Comparison of ENCODE assay signal across 27 cellular contexts in the genomic region with DNA sequence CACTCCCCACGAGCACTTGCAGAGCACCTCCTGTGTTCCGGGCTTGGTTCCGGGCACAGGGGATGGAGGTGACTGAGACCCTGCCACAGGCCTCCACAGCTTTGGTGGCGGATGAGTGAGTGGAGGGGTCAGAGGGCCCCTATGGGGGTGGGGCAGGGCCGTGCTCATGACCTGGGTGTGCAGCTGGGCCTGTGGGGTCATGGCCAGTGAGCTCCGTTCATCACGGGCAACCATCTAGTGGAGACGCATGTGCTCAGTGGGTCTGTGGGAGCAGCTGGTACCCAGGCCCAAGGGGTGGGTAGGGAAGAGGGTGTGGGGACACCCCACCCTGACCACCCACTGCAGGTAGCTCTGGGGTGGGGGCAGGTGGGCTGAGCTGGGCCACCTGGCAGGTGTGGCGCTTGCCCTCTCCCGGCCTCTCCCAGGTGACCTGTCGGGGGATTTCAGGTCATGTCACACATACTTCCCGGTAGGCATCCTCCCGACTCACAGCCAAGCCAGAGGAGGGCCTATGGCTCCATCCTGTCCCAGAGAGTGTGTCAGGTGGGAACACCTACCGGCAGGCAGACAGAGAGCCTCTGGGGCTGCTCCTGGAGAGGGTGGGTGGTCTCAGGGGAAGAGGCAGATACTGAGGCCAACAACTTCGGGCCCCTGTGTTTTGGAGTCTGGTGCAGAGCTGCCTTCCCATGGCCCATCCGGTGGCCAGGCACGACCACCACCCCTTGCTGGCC. TPM values are rescaled to one million over a fixed set of nuclear protein-coding genes. Genes with fewer than 3 reads are reported as not detected.
A peak's percentile ranks its signal among the peaks of the same experiment; 100 is the strongest.
DNase-seq lines count a peak whose midpoint lies in the region; ATAC-seq and TF ChIP-seq lines count a peak whose summit lies in the region.
"Had no signal": no experiment of that assay in that cellular context is flagged by ENCODE, and none has a peak within 500 bp of the region (broad histone marks: within the 10 kb centered on the region; RNA-seq: fewer than 3 reads in every experiment).

No MANE protein-coding gene starts in this region.

- H3K36me3 Mint-ChIP-seq in natural killer cell treated with Interleukin-12 subunit alpha and Interleukin-12 subunit beta and Interleukin-15 and Interleukin-18, amount 100 ng/mL, for 72 hours = no peaks in the 10 kb centered on the region
- H3K36me3 Mint-ChIP-seq in natural killer cell = no peaks in the 10 kb centered on the region
- no peaks in the 10 kb centered on the region for H3K36me3 Mint-ChIP-seq in WTC11
- H3K36me3 Mint-ChIP-seq in Calu3 (ENCODE audit: insufficient read depth, unreplicated experiment) = no peaks in the 10 kb centered on the region
- H3K36me3 Mint-ChIP-seq: CD4-positive, CD25-positive, alpha-beta regulatory T cell had no signal

- no peak for TF ChIP-seq POLR2A in ovary (IDR thresholded peaks at IDR 0.05)

- H3K4me3 ChIP-seq in ovary = no peak overlapping the region
- H3K4me3 ChIP-seq: cardiac muscle cell, esophagus squamous epithelium, left ventricle myocardium inferior, smooth muscle cell, testis had no signal

- no peak for TF ChIP-seq EP300 in ovary (IDR thresholded peaks at IDR 0.05)

- no peaks in the 10 kb centered on the region for H3K9me3 Mint-ChIP-seq in natural killer cell treated with Interleukin-12 subunit alpha and Interleukin-12 subunit beta and Interleukin-15 and Interleukin-18, amount 100 ng/mL, for 72 hours
- H3K9me3 Mint-ChIP-seq in natural killer cell (no peaks in the 10 kb centered on the region), WTC11 (no peaks in the 10 kb centered on the region), Calu3 (ENCODE audit: low read depth, unreplicated experiment) (no peaks in the 10 kb centered on the region)
- H3K9me3 Mint-ChIP-seq: activated CD8-positive, alpha-beta T cell treated with anti-CD3 and anti-CD28 coated beads for 36 hours; CD4-positive, CD25-positive, alpha-beta regulatory T cell had no signal

- 86 to 90% (median 86%) methylated on average over 17 of the region's 17 CpGs for WGBS in ovary, 3 donors

- H3K9me3 ChIP-seq in ovary = no peaks in the 10 kb centered on the region
- H3K9me3 ChIP-seq: esophagus squamous epithelium, left ventricle myocardium inferior, testis had no signal

- no peaks in the 10 kb centered on the region for H3K36me3 ChIP-seq in ovary
- H3K36me3 ChIP-seq: cardiac muscle cell, esophagus squamous epithelium, left ventricle myocardium inferior had no signal

- no peaks in the 10 kb centered on the region for H3K27me3 ChIP-seq in ovary
- H3K27me3 ChIP-seq: cardiac muscle cell, testis had no signal

- H3K27ac ChIP-seq in ovary = no peak overlapping the region
- H3K27ac ChIP-seq: cardiac muscle cell, esophagus squamous epithelium, left ventricle myocardium inferior, testis had no signal

- TF ChIP-seq CTCF in natural killer cell (IDR thresholded peaks at IDR 0.05) = no peak
- no peak for TF ChIP-seq CTCF in WTC11 (IDR thresholded peaks at IDR 0.05)
- TF ChIP-seq CTCF in ovary (IDR thresholded peaks at IDR 0.05) = no peak
- no peak for TF ChIP-seq CTCF in Calu3 (IDR thresholded peaks at IDR 0.05; ENCODE audit: unreplicated experiment)

- POLR2A ChIA-PET in WTC11 (lab: Charles Lee) = interaction anchor here (1.1 kb wide), 1 partner anchor 19 kb away, joined by 3 read pairs; no protein-coding TSS in a partner anchor

- H3K4me1 Mint-ChIP-seq in natural killer cell treated with Interleukin-12 subunit alpha and Interleukin-12 subunit beta and Interleukin-15 and Interleukin-18, amount 100 ng/mL, for 72 hours (ENCODE audit: low read depth in 2 of 2) = peaks cover 10 to 15% of the 10 kb centered on the region in 2 donors
- H3K4me1 Mint-ChIP-seq in natural killer cell (peaks cover 11 to 19% of the 10 kb centered on the region in 2 donors), WTC11 (peaks cover 46% of the 10 kb centered on the region), Calu3 (ENCODE audit: low read depth, unreplicated experiment) (peaks cover 26% of the 10 kb centered on the region)
- H3K4me1 Mint-ChIP-seq: CD4-positive, CD25-positive, alpha-beta regulatory T cell had no signal

- peaks cover 12 to 24% of the 10 kb centered on the region in 2 donors for H3K27me3 Mint-ChIP-seq in natural killer cell treated with Interleukin-12 subunit alpha and Interleukin-12 subunit beta and Interleukin-15 and Interleukin-18, amount 100 ng/mL, for 72 hours
- H3K27me3 Mint-ChIP-seq in natural killer cell (ENCODE audit: low read depth in 2 of 2) (peaks cover 38 to 43% of the 10 kb centered on the region in 2 donors), WTC11 (ENCODE audit: low read depth) (peaks cover 2% of the 10 kb centered on the region; the same call in 1 of the 2 replicates), Calu3 (ENCODE audit: unreplicated experiment) (peaks cover 12% of the 10 kb centered on the region)
- H3K27me3 Mint-ChIP-seq: activated CD8-positive, alpha-beta T cell treated with anti-CD3 and anti-CD28 coated beads for 36 hours; CD4-positive, CD25-positive, alpha-beta regulatory T cell had no signal

- no TSS peak for BruUV-seq in Calu3 (replicated peaks; lab: Mats Ljungman, UMichigan)

- peaks cover 10% of the 10 kb centered on the region for H3K4me1 ChIP-seq in ovary (ENCODE audit: insufficient read depth)

- no peak overlapping the region for H3K4me3 Mint-ChIP-seq in natural killer cell treated with Interleukin-12 subunit alpha and Interleukin-12 subunit beta and Interleukin-15 and Interleukin-18, amount 100 ng/mL, for 72 hours
- H3K4me3 Mint-ChIP-seq in natural killer cell (no peak overlapping the region), WTC11 (no peak overlapping the region), Calu3 (ENCODE audit: low read depth, unreplicated experiment) (no peak overlapping the region)
- H3K4me3 Mint-ChIP-seq: activated CD8-positive, alpha-beta T cell treated with anti-CD3 and anti-CD28 coated beads for 36 hours; CD4-positive, CD25-positive, alpha-beta regulatory T cell had no signal

- intact Hi-C loops in natural killer cell (cut with micrococcal nuclease) (loop anchor here (10.0 kb wide), 2 partner anchors 94 to 284 kb away; no protein-coding TSS in a partner anchor), ovary (cut with DNase I) (no loop called here), Calu3 (cut with micrococcal nuclease; ENCODE audit: unreplicated experiment) (no loop called here)

- peak; percentile 50 for DNase-seq in natural killer cell treated with Interleukin-12 subunit alpha and Interleukin-12 subunit beta and Interleukin-15 and Interleukin-18, amount 100 ng/mL, for 72 hours (ENCODE audit: low spot score)
- DNase-seq in natural killer cell (no peak), WTC11 (ENCODE audit: low spot score) (peak; percentile 7), ovary (peak in 3 of 5 donors; percentile 12 to 31 (median 13)), Calu3 (no peak), HPDE6-E6E7 (ENCODE audit: extremely low spot score) (no peak)
- DNase-seq: activated CD8-positive, alpha-beta T cell treated with anti-CD3 and anti-CD28 coated beads for 36 hours; activated naive CD4-positive, alpha-beta T cell; anterior cingulate cortex; CD4-positive, CD25-positive, alpha-beta regulatory T cell; DMS 273 treated with DMSO at 0.1 percent for 48 hours; esophagus squamous epithelium; hippocampal formation; NCI-H2029 treated with DMSO at 0.1 percent for 48 hours; NCI-H82; OCI-M1; SHP77 treated with DMSO at 0.1 percent for 48 hours; SW 1271; T1000 had no signal

- peak in 1 of 2 donors; percentile 15 for ATAC-seq in natural killer cell treated with Interleukin-12 subunit alpha and Interleukin-12 subunit beta and Interleukin-15 and Interleukin-18, amount 100 ng/mL, for 72 hours
- ATAC-seq in natural killer cell (no peak), WTC11 (no peak), HG03457 (IDR thresholded peaks at IDR 0.05; ENCODE audit: unreplicated experiment) (no peak)
- ATAC-seq: activated CD8-positive, alpha-beta T cell treated with anti-CD3 and anti-CD28 coated beads for 36 hours had no signal

- no peak overlapping the region for H3K27ac Mint-ChIP-seq in natural killer cell treated with Interleukin-12 subunit alpha and Interleukin-12 subunit beta and Interleukin-15 and Interleukin-18, amount 100 ng/mL, for 72 hours
- H3K27ac Mint-ChIP-seq in natural killer cell (no peak overlapping the region), WTC11 (peak overlapping the region; percentile 33; the same call in 1 of the 2 replicates), Calu3 (ENCODE audit: unreplicated experiment) (no peak overlapping the region)
- H3K27ac Mint-ChIP-seq: activated CD8-positive, alpha-beta T cell treated with anti-CD3 and anti-CD28 coated beads for 36 hours; CD4-positive, CD25-positive, alpha-beta regulatory T cell had no signal

- CTCF ChIA-PET in WTC11 (lab: Charles Lee) = interaction anchor here (1.0 kb wide), 1 partner anchor 230 kb away, joined by 3 read pairs; no protein-coding TSS in a partner anchor
- CTCF ChIA-PET in Calu3 (lab: Charles Lee) = no interaction called here

TF ChIP-seq in WTC11, 78 proteins besides CTCF, POLR2A, EP300 and RAD21 (continues in another document):
- TF ChIP-seq, protein P1, sequence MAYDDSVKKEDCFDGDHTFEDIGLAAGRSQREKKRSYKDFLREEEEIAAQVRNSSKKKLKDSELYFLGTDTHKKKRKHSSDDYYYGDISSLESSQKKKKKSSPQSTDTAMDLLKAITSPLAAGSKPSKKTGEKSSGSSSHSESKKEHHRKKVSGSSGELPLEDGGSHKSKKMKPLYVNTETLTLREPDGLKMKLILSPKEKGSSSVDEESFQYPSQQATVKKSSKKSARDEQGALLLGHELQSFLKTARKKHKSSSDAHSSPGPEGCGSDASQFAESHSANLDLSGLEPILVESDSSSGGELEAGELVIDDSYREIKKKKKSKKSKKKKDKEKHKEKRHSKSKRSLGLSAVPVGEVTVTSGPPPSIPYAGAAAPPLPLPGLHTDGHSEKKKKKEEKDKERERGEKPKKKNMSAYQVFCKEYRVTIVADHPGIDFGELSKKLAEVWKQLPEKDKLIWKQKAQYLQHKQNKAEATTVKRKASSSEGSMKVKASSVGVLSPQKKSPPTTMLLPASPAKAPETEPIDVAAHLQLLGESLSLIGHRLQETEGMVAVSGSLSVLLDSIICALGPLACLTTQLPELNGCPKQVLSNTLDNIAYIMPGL (CRISPR knock-in tag; IDR thresholded peaks at IDR 0.05) = no peak

RNA-seq across cellular contexts. Expression of a gene that starts 3.6 kb away (rescaled TPM):
- total RNA-seq in natural killer cell treated with Interleukin-12 subunit alpha and Interleukin-12 subunit beta and Interleukin-15 and Interleukin-18, amount 100 ng/mL, for 72 hours = not detected
- total RNA-seq in natural killer cell = not detected
- 0.05 TPM in 1 of 3 replicates, not detected in the others for total RNA-seq in WTC11 (2021)
- under 1 TPM in 1 of 7 donors, not detected in 6; 0.34 TPM for total RNA-seq in ovary
- polyA plus RNA-seq in ovary = not detected
- total RNA-seq in Calu3 (2022) = not detected in 2 replicates
- total RNA-seq: activated CD8-positive, alpha-beta T cell treated with anti-CD3 and anti-CD28 coated beads for 36 hours; CD4-positive, CD25-positive, alpha-beta regulatory T cell; frontal cortex; left ventricle myocardium inferior; M059J; smooth muscle cell had no signal
- polyA plus RNA-seq: CD4-positive, CD25-positive, alpha-beta regulatory T cell; neural cell; smooth muscle cell had no signal

Comparison
In these comparisons a context has a peak if more than half of its experiments do, and no peak if none do; other contexts are left out.
1. DNase-seq: peak in natural killer cell treated with Interleukin-12 subunit alpha and Interleukin-12 subunit beta and Interleukin-15 and Interleukin-18, amount 100 ng/mL, for 72 hours (single experiment), WTC11 (single experiment) and ovary (3 of 5); none in natural killer cell (single experiment), Calu3 (single experiment) and HPDE6-E6E7 (single experiment).